In genomic region chr20:36313476-36313875, GRCh38 we compare ENCODE assay signal across 19 cellular contexts.
"Had no signal": no experiment of that assay in that cellular context is flagged by ENCODE, and none has a peak within 500 bp of the region (broad histone marks: within the 10 kb centered on the region; RNA-seq: fewer than 3 reads in every experiment).

No MANE protein-coding gene starts in this region.

- H3K9me3 Mint-ChIP-seq: activated CD4-positive, alpha-beta T cell treated with anti-CD3 and anti-CD28 coated beads, Interleukin-2, amount 10 ng/mL, durations not matched to agents 7 days and 5 days; activated CD8-positive, alpha-beta T cell treated with anti-CD3 and anti-CD28 coated beads for 36 hours; activated naive CD4-positive, alpha-beta T cell treated with anti-CD3 and anti-CD28 coated beads, Interleukin-2, amount 10 ng/mL, durations not matched to agents 7 days and 5 days; activated T-cell treated with anti-CD3 and anti-CD28 coated beads, Interleukin-2, amount 50 U/mL, for 72 hours; brain; T-helper 2 cell treated with Interferon-gamma antibody and Interleukin-4, amounts not matched to agents 5 μg/mL and 100 μg/mL, for 36 hours had no signal

- ATAC-seq: activated CD8-positive, alpha-beta T cell treated with anti-CD3 and anti-CD28 coated beads for 36 hours; activated T-cell treated with anti-CD3 and anti-CD28 coated beads, Interleukin-2, amount 50 U/mL, for 72 hours; foreskin keratinocyte; left lung; naive thymus-derived CD4-positive, alpha-beta T cell; pancreas; right cardiac atrium; stimulated activated memory B cell treated with anti-CD40 and anti-IgM and Interleukin-4, amounts not matched to agents 10 μg/mL and 1 μg/mL and 100 μg/mL, for 72 hours had no signal

- H3K27ac Mint-ChIP-seq: activated CD4-positive, alpha-beta T cell treated with anti-CD3 and anti-CD28 coated beads, Interleukin-2, amount 10 ng/mL, durations not matched to agents 7 days and 5 days; activated CD8-positive, alpha-beta T cell treated with anti-CD3 and anti-CD28 coated beads for 36 hours; activated T-cell treated with anti-CD3 and anti-CD28 coated beads, Interleukin-2, amount 50 U/mL, for 72 hours; brain; naive thymus-derived CD4-positive, alpha-beta T cell; stimulated activated memory B cell treated with anti-CD40 and anti-IgM and Interleukin-4, amounts not matched to agents 10 μg/mL and 1 μg/mL and 100 μg/mL, for 72 hours; T-helper 2 cell treated with Interferon-gamma antibody and Interleukin-4, amounts not matched to agents 5 μg/mL and 100 μg/mL, for 36 hours had no signal

- H3K4me1 Mint-ChIP-seq: activated CD4-positive, alpha-beta T cell treated with anti-CD3 and anti-CD28 coated beads, Interleukin-2, amount 10 ng/mL, durations not matched to agents 7 days and 5 days; activated naive CD4-positive, alpha-beta T cell treated with anti-CD3 and anti-CD28 coated beads, Interleukin-2, amount 10 ng/mL, durations not matched to agents 7 days and 5 days; stimulated activated memory B cell treated with anti-CD40 and anti-IgM and Interleukin-4, amounts not matched to agents 10 μg/mL and 1 μg/mL and 100 μg/mL, for 72 hours had no signal

- FAIRE-seq: colon, kidney, pancreas had no signal

- DNase-seq: activated CD4-positive, alpha-beta T cell treated with anti-CD3 and anti-CD28 coated beads, Interleukin-2, amount 10 ng/mL, durations not matched to agents 7 days and 5 days; activated CD8-positive, alpha-beta T cell treated with anti-CD3 and anti-CD28 coated beads for 36 hours; activated naive CD4-positive, alpha-beta T cell treated with anti-CD3 and anti-CD28 coated beads, Interleukin-2, amount 10 ng/mL, durations not matched to agents 7 days and 5 days; activated T-cell treated with anti-CD3 and anti-CD28 coated beads, Interleukin-2, amount 50 U/mL, for 72 hours; central memory CD4-positive, alpha-beta T cell; effector memory CD4-positive, alpha-beta T cell; foreskin keratinocyte; kidney; left lung; pancreas; right cardiac atrium; stimulated activated CD4-positive, alpha-beta T cell treated with anti-CD3 and anti-CD28 coated beads, Interleukin-2, amount 100 ng/mL, for 24 hours; stomach; uterus had no signal

- H3K36me3 Mint-ChIP-seq: activated naive CD4-positive, alpha-beta T cell treated with anti-CD3 and anti-CD28 coated beads, Interleukin-2, amount 10 ng/mL, durations not matched to agents 7 days and 5 days; brain; naive thymus-derived CD4-positive, alpha-beta T cell; stimulated activated memory B cell treated with anti-CD40 and anti-IgM and Interleukin-4, amounts not matched to agents 10 μg/mL and 1 μg/mL and 100 μg/mL, for 72 hours had no signal

- H3K4me3 Mint-ChIP-seq: activated CD4-positive, alpha-beta T cell treated with anti-CD3 and anti-CD28 coated beads, Interleukin-2, amount 10 ng/mL, durations not matched to agents 7 days and 5 days; activated CD8-positive, alpha-beta T cell treated with anti-CD3 and anti-CD28 coated beads for 36 hours; activated naive CD4-positive, alpha-beta T cell treated with anti-CD3 and anti-CD28 coated beads, Interleukin-2, amount 10 ng/mL, durations not matched to agents 7 days and 5 days; activated T-cell treated with anti-CD3 and anti-CD28 coated beads, Interleukin-2, amount 50 U/mL, for 72 hours; brain; naive thymus-derived CD4-positive, alpha-beta T cell; stimulated activated memory B cell treated with anti-CD40 and anti-IgM and Interleukin-4, amounts not matched to agents 10 μg/mL and 1 μg/mL and 100 μg/mL, for 72 hours; T-helper 2 cell treated with Interferon-gamma antibody and Interleukin-4, amounts not matched to agents 5 μg/mL and 100 μg/mL, for 36 hours had no signal
